14 cellular contexts compared by ENCODE assay signal in genomic region chr15:76993114-76993715, GRCh38. TPM values are rescaled to one million over a fixed set of nuclear protein-coding genes. Genes with fewer than 3 reads are reported as not detected.
DNase-seq lines count a peak whose midpoint lies in the region; ATAC-seq and TF ChIP-seq lines count a peak whose summit lies in the region.
"Had no signal": no experiment of that assay in that cellular context is flagged by ENCODE, and none has a peak within 500 bp of the region (broad histone marks: within the 10 kb centered on the region; RNA-seq: fewer than 3 reads in every experiment).

No MANE protein-coding gene starts in this region.

- peak overlapping the region; percentile 95 for H3K27ac Mint-ChIP-seq in activated naive CD4-positive, alpha-beta T cell treated with anti-CD3 and anti-CD28 coated beads, Interleukin-2, amount 10 ng/mL, durations not matched to agents 7 days and 5 days

- peaks cover 14% of the 10 kb centered on the region for H3K36me3 Mint-ChIP-seq in activated naive CD4-positive, alpha-beta T cell treated with anti-CD3 and anti-CD28 coated beads, Interleukin-2, amount 10 ng/mL, durations not matched to agents 7 days and 5 days

- no peak overlapping the region for H3K4me3 ChIP-seq in upper lobe of right lung
- H3K4me3 ChIP-seq: lower lobe of right lung had no signal

- no peaks in the 10 kb centered on the region for H3K9me3 ChIP-seq in upper lobe of right lung
- H3K9me3 ChIP-seq: lower lobe of right lung had no signal

- intact Hi-C loops in upper lobe of right lung (cut with DNase I): no loop called here

- no peaks in the 10 kb centered on the region for H3K27me3 Mint-ChIP-seq in activated naive CD4-positive, alpha-beta T cell treated with anti-CD3 and anti-CD28 coated beads, Interleukin-2, amount 10 ng/mL, durations not matched to agents 7 days and 5 days

- DNase-seq in activated naive CD4-positive, alpha-beta T cell treated with anti-CD3 and anti-CD28 coated beads, Interleukin-2, amount 10 ng/mL, durations not matched to agents 7 days and 5 days: peak; percentile 6
- no peak for DNase-seq in activated naive CD4-positive, alpha-beta T cell treated with Interleukin-2 at 50 U/mL for 16 hours
- peak; percentile 2 for DNase-seq in activated CD8-positive, alpha-beta memory T cell treated with anti-CD3 and anti-CD28 coated beads, Interleukin-2, amount 50 U/mL, for 4 hours
- DNase-seq in mesenteric fat pad (ENCODE audit: low spot score) (peak; percentile 81), upper lobe of right lung (peak; percentile 41), globus pallidus (ENCODE audit: low spot score) (no peak)
- DNase-seq: DMS153, NCI-H187, NCI-H526 had no signal

- no peaks in the 10 kb centered on the region for H3K36me3 ChIP-seq in upper lobe of right lung
- H3K36me3 ChIP-seq: lower lobe of right lung had no signal

- peaks cover 11% of the 10 kb centered on the region for H3K4me1 ChIP-seq in upper lobe of right lung

- peaks cover 69% of the 10 kb centered on the region for H3K4me1 Mint-ChIP-seq in activated naive CD4-positive, alpha-beta T cell treated with anti-CD3 and anti-CD28 coated beads, Interleukin-2, amount 10 ng/mL, durations not matched to agents 7 days and 5 days

- no peak for TF ChIP-seq CTCF in upper lobe of right lung (IDR thresholded peaks at IDR 0.05)

- peak overlapping the region; percentile 42 for H3K4me3 Mint-ChIP-seq in activated naive CD4-positive, alpha-beta T cell treated with anti-CD3 and anti-CD28 coated beads, Interleukin-2, amount 10 ng/mL, durations not matched to agents 7 days and 5 days

- peak overlapping the region; percentile 30 for H3K27ac ChIP-seq in upper lobe of right lung

- ATAC-seq in upper lobe of right lung (no peak), HG02623 (IDR thresholded peaks at IDR 0.05; ENCODE audit: unreplicated experiment) (no peak), GM21576 (IDR thresholded peaks at IDR 0.05; ENCODE audit: unreplicated experiment) (no peak)
- ATAC-seq: HCT116, Panc1 had no signal

- CTCF ChIA-PET in activated naive CD4-positive, alpha-beta T cell treated with anti-CD3 and anti-CD28 coated beads, Interleukin-2, amount 10 ng/mL, durations not matched to agents 7 days and 5 days (lab: Charles Lee): interaction anchor here (0.5 to 7.5 kb wide), 5 partner anchors 19 to 38 kb away, joined by 3 to 62 read pairs (median 26); no protein-coding TSS in a partner anchor

- H3K27me3 ChIP-seq in upper lobe of right lung: no peaks in the 10 kb centered on the region

- H3K9me3 Mint-ChIP-seq in activated naive CD4-positive, alpha-beta T cell treated with anti-CD3 and anti-CD28 coated beads, Interleukin-2, amount 10 ng/mL, durations not matched to agents 7 days and 5 days: no peaks in the 10 kb centered on the region

RNA-seq across cellular contexts. Expression of gene PSTPIP1, which starts 1.7 kb away (rescaled TPM):
- total RNA-seq in mesenteric fat pad (24.8 TPM), upper lobe of right lung (16.0 TPM)

Comparison
In these comparisons a context has a peak if more than half of its experiments do, and no peak if none do; other contexts are left out.
1. DNase-seq: peak in activated naive CD4-positive, alpha-beta T cell treated with anti-CD3 and anti-CD28 coated beads, Interleukin-2, amount 10 ng/mL, durations not matched to agents 7 days and 5 days (single experiment), activated CD8-positive, alpha-beta memory T cell treated with anti-CD3 and anti-CD28 coated beads, Interleukin-2, amount 50 U/mL, for 4 hours (single experiment), mesenteric fat pad (single experiment) and upper lobe of right lung (single experiment); none in activated naive CD4-positive, alpha-beta T cell treated with Interleukin-2 at 50 U/mL for 16 hours (single experiment) and globus pallidus (single experiment).